1 cellular context compared by ENCODE assay signal in genomic region chr1:246930830-246931548, GRCh38.
TF ChIP-seq lines count a peak whose summit lies in the region.

No MANE protein-coding gene starts in this region.

TF ChIP-seq in HepG2, 621 proteins besides CTCF, POLR2A, EP300 and RAD21 (continued from another document and continues in another):
- TF ChIP-seq ZNF687 (CRISPR knock-in tag; IDR thresholded peaks at IDR 0.05) (peak; percentile 66), ZNF703 (CRISPR knock-in tag; IDR thresholded peaks at IDR 0.05; ENCODE audit: borderline replicate concordance) (0 out of 2 replicates have a peak, but pooled peaks have one; percentile 10), ZSCAN25 (CRISPR knock-in tag; IDR thresholded peaks at IDR 0.05) (no peak; the same call in 1 of the 2 replicates), ZEB1 (IDR thresholded peaks at IDR 0.05; ENCODE audit: insufficient replicate concordance, low read depth) (no peak), AGO2 (optimal IDR thresholded peaks at IDR 0.05; ENCODE audit: low read depth, low read length) (no peak), PREB (CRISPR knock-in tag; IDR thresholded peaks at IDR 0.05) (no peak), RFXANK (CRISPR knock-in tag; IDR thresholded peaks at IDR 0.05) (no peak), ZBED4 (CRISPR knock-in tag; IDR thresholded peaks at IDR 0.05; ENCODE audit: borderline replicate concordance) (no peak), ZFX (CRISPR knock-in tag; IDR thresholded peaks at IDR 0.05; ENCODE audit: low read depth) (peak; percentile 63), BRF2 (CRISPR knock-in tag; IDR thresholded peaks at IDR 0.05) (no peak), ZNF567 (CRISPR knock-in tag; IDR thresholded peaks at IDR 0.05; ENCODE audit: borderline replicate concordance) (no peak), ATF1 (CRISPR knock-in tag; IDR thresholded peaks at IDR 0.05) (no peak), POGK (CRISPR knock-in tag; conservative IDR thresholded peaks at IDR 0.05) (no peak; the same call in 1 of the 2 replicates), PHF5A (CRISPR knock-in tag; IDR thresholded peaks at IDR 0.05; ENCODE audit: low read depth, unreplicated experiment) (no peak), ZBTB21 (CRISPR knock-in tag; IDR thresholded peaks at IDR 0.05) (no peak), SPEN (CRISPR knock-in tag; IDR thresholded peaks at IDR 0.05; ENCODE audit: low read depth) (no peak), ZNF343 (CRISPR knock-in tag; IDR thresholded peaks at IDR 0.05) (no peak), ZNF674 (CRISPR knock-in tag; IDR thresholded peaks at IDR 0.05; ENCODE audit: low read depth) (no peak), AGO1 (IDR thresholded peaks at IDR 0.05; ENCODE audit: low read depth, low read length, poor library complexity, severe bottlenecking) (peak; percentile 1), ZNF605 (CRISPR knock-in tag; IDR thresholded peaks at IDR 0.05) (no peak), FOSL1 (CRISPR knock-in tag; IDR thresholded peaks at IDR 0.05; ENCODE audit: borderline replicate concordance) (no peak), ZNF766 (CRISPR knock-in tag; IDR thresholded peaks at IDR 0.05; ENCODE audit: borderline replicate concordance) (no peak), ZUFSP (CRISPR knock-in tag; IDR thresholded peaks at IDR 0.05; ENCODE audit: borderline replicate concordance) (no peak), NR2F2 (IDR thresholded peaks at IDR 0.05; ENCODE audit: borderline replicate concordance, low read depth) (no peak), FOXO4 (CRISPR knock-in tag; conservative IDR thresholded peaks at IDR 0.05) (peak; percentile 79; the same call in 1 of the 2 replicates), NFKB2 (CRISPR knock-in tag; IDR thresholded peaks at IDR 0.05; ENCODE audit: borderline replicate concordance) (0 out of 2 replicates have a peak, but pooled peaks have one; percentile 25), ZNF598 (CRISPR knock-in tag; IDR thresholded peaks at IDR 0.05; ENCODE audit: borderline replicate concordance) (no peak), ZNF282 (IDR thresholded peaks at IDR 0.05; ENCODE audit: partially characterized antibody) (no peak), TIGD3 (CRISPR knock-in tag; IDR thresholded peaks at IDR 0.05; ENCODE audit: borderline replicate concordance) (no peak; the same call in 1 of the 2 replicates), NR3C1 (CRISPR knock-in tag; IDR thresholded peaks at IDR 0.05) (no peak), DPF2 (CRISPR knock-in tag; IDR thresholded peaks at IDR 0.05; ENCODE audit: borderline replicate concordance, low read depth) (no peak), THAP9 (CRISPR knock-in tag; IDR thresholded peaks at IDR 0.05; ENCODE audit: borderline replicate concordance) (no peak), ZNF10 (CRISPR knock-in tag; IDR thresholded peaks at IDR 0.05; ENCODE audit: borderline replicate concordance, low read depth) (no peak), TOPORS (CRISPR knock-in tag; IDR thresholded peaks at IDR 0.05) (no peak)
